Comparison of ENCODE assay signal across 23 cellular contexts in the genomic region with DNA sequence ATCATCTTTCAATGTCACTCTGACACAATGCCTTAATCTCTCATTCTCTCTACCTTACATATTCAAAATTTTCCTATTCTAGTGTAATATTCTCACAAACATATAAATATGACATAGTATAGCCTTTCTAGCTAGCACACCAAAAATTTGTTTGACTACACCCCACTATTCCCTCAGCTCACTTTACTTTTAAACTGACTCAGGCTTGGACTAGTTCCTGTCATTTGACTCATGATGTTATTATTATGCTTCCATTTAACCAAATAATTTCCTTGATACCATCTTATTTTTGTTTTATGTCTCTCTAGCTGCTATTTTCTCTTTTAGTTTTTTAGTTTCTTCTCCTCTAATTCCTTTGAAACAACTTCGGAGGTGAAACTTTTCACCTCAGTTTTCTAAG.
"Had no signal": no experiment of that assay in that cellular context is flagged by ENCODE, and none has a peak within 500 bp of the region (broad histone marks: within the 10 kb centered on the region; RNA-seq: fewer than 3 reads in every experiment).

No MANE protein-coding gene starts in this region.

- H3K4me1 ChIP-seq: left ventricle myocardium inferior, stomach, testis, upper lobe of left lung had no signal

- ATAC-seq: activated T-cell treated with anti-CD3 and anti-CD28 coated beads, Interleukin-2, amount 50 U/mL, for 72 hours; esophagus mucosa; naive thymus-derived CD4-positive, alpha-beta T cell; sciatic nerve; stimulated activated memory B cell treated with anti-CD40 and anti-IgM and Interleukin-4, amounts not matched to agents 10 μg/mL and 1 μg/mL and 100 μg/mL, for 72 hours had no signal

- H3K4me3 ChIP-seq: left ventricle myocardium inferior, smooth muscle cell, stomach, testis, upper lobe of left lung had no signal

- H3K4me2 ChIP-seq: smooth muscle cell had no signal

- H3K36me3 ChIP-seq: left ventricle myocardium inferior, stomach, upper lobe of left lung had no signal

- H3K27me3 ChIP-seq: stomach, testis, upper lobe of left lung had no signal

- DNase-seq: activated CD4-positive, alpha-beta memory T cell treated with anti-CD3 and anti-CD28 coated beads, Interleukin-2, amount 10 ng/mL, durations not matched to agents 7 days and 5 days; activated CD4-positive, alpha-beta T cell treated with anti-CD3 and anti-CD28 coated beads for 48 hours; activated CD4-positive, CD25-positive, alpha-beta regulatory T cell; activated effector memory CD4-positive, alpha-beta T cell treated with Interleukin-2 at 50 U/mL for 16 hours; activated naive CD4-positive, alpha-beta T cell treated with anti-CD3 and anti-CD28 coated beads for 36 hours; activated naive CD8-positive, alpha-beta T cell treated with anti-CD3 and anti-CD28 coated beads, Interleukin-2, amount 10 ng/mL, durations not matched to agents 7 days and 5 days; activated T-cell treated with anti-CD3 and anti-CD28 coated beads, Interleukin-2, amount 50 U/mL, for 72 hours; amygdala; caudate nucleus; dermis blood vessel endothelial cell; effector memory CD4-positive, alpha-beta T cell; foreskin melanocyte; left ventricle myocardium inferior; naive thymus-derived CD4-positive, alpha-beta T cell; stimulated activated CD4-positive, alpha-beta T cell treated with anti-CD3 and anti-CD28 coated beads, Interleukin-15, amount 100 ng/mL, for 24 hours; stomach; T1000; testis; upper lobe of left lung had no signal

- H3K9me3 ChIP-seq: left ventricle myocardium inferior, stomach, testis, upper lobe of left lung had no signal

- H3K27ac ChIP-seq: left ventricle myocardium inferior, stomach, testis, upper lobe of left lung had no signal
